Comparison of ENCODE assay signal across 8 cellular contexts in the genomic region with DNA sequence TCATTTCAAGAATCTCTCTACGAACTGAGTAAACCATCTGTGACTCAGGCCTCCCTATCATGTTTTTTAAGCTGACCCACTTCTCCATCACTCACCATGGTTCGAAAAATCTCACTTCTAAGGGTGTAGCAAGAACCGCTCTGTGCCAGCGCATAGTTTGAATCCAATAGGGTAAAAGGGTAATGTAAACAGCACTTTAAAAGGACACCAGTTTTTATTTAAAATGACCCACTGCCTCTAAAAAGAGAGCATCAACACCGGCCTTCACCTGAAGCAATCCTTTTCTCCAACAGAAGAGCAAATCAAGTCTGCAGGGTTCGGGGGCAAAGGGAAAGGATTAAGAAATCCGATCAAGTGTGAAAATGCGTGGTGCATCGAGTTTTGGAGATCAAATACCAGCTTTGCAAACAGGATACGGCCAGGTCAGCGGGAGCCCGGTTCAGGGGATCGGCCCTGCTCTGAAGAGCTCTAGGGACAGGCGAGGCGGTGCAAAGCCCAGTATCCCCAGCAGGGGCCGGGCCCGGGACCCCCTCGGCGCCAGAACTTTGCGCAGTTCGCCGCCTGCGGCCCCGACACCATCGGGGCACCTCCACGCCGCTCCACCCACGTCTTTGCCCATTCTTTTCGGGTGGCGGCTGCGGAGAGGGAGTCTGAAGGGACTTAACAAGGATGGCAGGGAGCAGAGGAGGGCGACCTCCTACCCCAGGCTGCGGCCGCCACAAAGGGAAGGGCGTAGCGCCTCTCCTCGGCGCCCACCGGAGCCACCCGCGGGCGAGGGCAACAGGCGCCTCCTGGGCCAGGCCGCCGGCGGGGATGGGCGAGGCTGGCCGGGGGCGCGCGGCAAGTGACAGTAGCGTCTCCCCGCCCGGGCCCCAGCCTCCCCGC. TPM values are rescaled to one million over a fixed set of nuclear protein-coding genes. Genes with fewer than 3 reads are reported as not detected.
DNase-seq lines count a peak whose midpoint lies in the region; ATAC-seq and TF ChIP-seq lines count a peak whose summit lies in the region.

No MANE protein-coding gene starts in this region.

- H3K27me3 Mint-ChIP-seq in T-helper 2 cell treated with Interferon-gamma antibody and Interleukin-4, amounts not matched to agents 5 μg/mL and 100 μg/mL, for 36 hours (ENCODE audit: low read depth): no peaks in the 10 kb centered on the region
- peaks cover 4% of the 10 kb centered on the region for H3K27me3 Mint-ChIP-seq in brain

- DNase-seq in Daoy (ENCODE audit: low read depth) (peak; percentile 53), HPDE6-E6E7 (ENCODE audit: extremely low spot score) (peak; percentile 4), gastrocnemius medialis (peak; percentile 7 to 25), NCI-H1048 (lab: John Stamatoyannopoulos, UW) (no peak)
- DNase-seq in T-helper 2 cell treated with Interferon-gamma antibody and Interleukin-4, amounts not matched to agents 5 μg/mL and 100 μg/mL, for 36 hours (ENCODE audit: low spot score): peak; percentile 50

- peaks cover 20% of the 10 kb centered on the region for H3K27me3 ChIP-seq in iPS-18a (ENCODE audit: control insufficient read depth, insufficient read depth, low read length)
- no peaks in the 10 kb centered on the region for H3K27me3 ChIP-seq in gastrocnemius medialis

- peaks cover 60% of the 10 kb centered on the region for H3K4me1 Mint-ChIP-seq in T-helper 2 cell treated with Interferon-gamma antibody and Interleukin-4, amounts not matched to agents 5 μg/mL and 100 μg/mL, for 36 hours (ENCODE audit: low read depth)
- H3K4me1 Mint-ChIP-seq in brain: peaks cover 44% of the 10 kb centered on the region

- ATAC-seq in GM21390 (IDR thresholded peaks at IDR 0.05; ENCODE audit: unreplicated experiment): peak; percentile 42
- peak; percentile 15 to 37 for ATAC-seq in gastrocnemius medialis

- no peak for TF ChIP-seq POLR2A in gastrocnemius medialis (IDR thresholded peaks at IDR 0.05)

- no peaks in the 10 kb centered on the region for H3K9me3 Mint-ChIP-seq in T-helper 2 cell treated with Interferon-gamma antibody and Interleukin-4, amounts not matched to agents 5 μg/mL and 100 μg/mL, for 36 hours
- H3K9me3 Mint-ChIP-seq in brain: no peaks in the 10 kb centered on the region

- peak overlapping the region; percentile 84 for H3K27ac Mint-ChIP-seq in T-helper 2 cell treated with Interferon-gamma antibody and Interleukin-4, amounts not matched to agents 5 μg/mL and 100 μg/mL, for 36 hours
- H3K27ac Mint-ChIP-seq in brain: peak overlapping the region; percentile 65 to 94 (median 92)

- peak overlapping the region; percentile 61 for H3K9ac ChIP-seq in iPS-18a (ENCODE audit: low read length)

- no peak overlapping the region for H3K27ac ChIP-seq in iPS-18a (ENCODE audit: low read length)
- H3K27ac ChIP-seq in gastrocnemius medialis: peak overlapping the region; percentile 78 to 94 (median 90)

- in situ Hi-C loops in gastrocnemius medialis (cut with MboI; ENCODE audit: low sequenced_read_pairs in 4 of 4): loop anchor here in 1 of 4 donors (25.0 kb wide), 1 partner anchor 1645 kb away; a partner anchor contains a TSS

- intact Hi-C loops in gastrocnemius medialis (cut with DNase I; ENCODE audit: low total_unique reads): loop anchor here (2.0 to 5.0 kb wide), 5 partner anchors 213 to 1270 kb away; a partner anchor contains a TSS

- H3K4me3 ChIP-seq in iPS-18a (ENCODE audit: low read length) (peak overlapping the region; percentile 73), gastrocnemius medialis (peak overlapping the region; percentile 71 to 97 (median 84))

- peaks cover 16% of the 10 kb centered on the region for H3K4me1 ChIP-seq in iPS-18a (ENCODE audit: control insufficient read depth, low read depth, low read length)
- peaks cover 42 to 43% of the 10 kb centered on the region in 2 donors for H3K4me1 ChIP-seq in gastrocnemius medialis

- peaks cover 24% of the 10 kb centered on the region for H3K36me3 Mint-ChIP-seq in T-helper 2 cell treated with Interferon-gamma antibody and Interleukin-4, amounts not matched to agents 5 μg/mL and 100 μg/mL, for 36 hours (ENCODE audit: low read depth)
- peaks cover 4% of the 10 kb centered on the region for H3K36me3 Mint-ChIP-seq in brain

- TF ChIP-seq CTCF in brain (conservative IDR thresholded peaks at IDR 0.05): peak; percentile 48 to 70
- TF ChIP-seq CTCF in gastrocnemius medialis (IDR thresholded peaks at IDR 0.05 in 4 of 5, conservative IDR thresholded peaks at IDR 0.05 in 1 of 5): peak; percentile 32 to 58 (median 52)

- H3K36me3 ChIP-seq in iPS-18a (ENCODE audit: control insufficient read depth, low read depth, low read length): no peaks in the 10 kb centered on the region
- H3K36me3 ChIP-seq in gastrocnemius medialis: no peaks in the 10 kb centered on the region

- no peaks in the 10 kb centered on the region for H3K9me3 ChIP-seq in iPS-18a (ENCODE audit: control insufficient read depth, low read depth, low read length)
- H3K9me3 ChIP-seq in gastrocnemius medialis: no peaks in the 10 kb centered on the region

- peak overlapping the region; percentile 99 for H3K4me3 Mint-ChIP-seq in T-helper 2 cell treated with Interferon-gamma antibody and Interleukin-4, amounts not matched to agents 5 μg/mL and 100 μg/mL, for 36 hours
- H3K4me3 Mint-ChIP-seq in brain: peak overlapping the region; percentile 90 to 98 (median 94)

RNA-seq across cellular contexts. Expression of a gene that starts 0.8 kb away (rescaled TPM):
- 31.7 and 37.2 TPM in 2 replicates for total RNA-seq in Daoy (2014; rRNA removed; shearing (Covaris generic))
- 13.4 TPM for polyA plus RNA-seq in brain (ENCODE audit: insufficient read depth, low read depth, low replicate concordance)
- 10 to 100 TPM in 1 of 4 donors, 1 to 10 TPM in 3; 6.0 to 10.3 (median 8.2) TPM for total RNA-seq in gastrocnemius medialis
